28 cellular contexts compared by ENCODE assay signal in the genomic region with DNA sequence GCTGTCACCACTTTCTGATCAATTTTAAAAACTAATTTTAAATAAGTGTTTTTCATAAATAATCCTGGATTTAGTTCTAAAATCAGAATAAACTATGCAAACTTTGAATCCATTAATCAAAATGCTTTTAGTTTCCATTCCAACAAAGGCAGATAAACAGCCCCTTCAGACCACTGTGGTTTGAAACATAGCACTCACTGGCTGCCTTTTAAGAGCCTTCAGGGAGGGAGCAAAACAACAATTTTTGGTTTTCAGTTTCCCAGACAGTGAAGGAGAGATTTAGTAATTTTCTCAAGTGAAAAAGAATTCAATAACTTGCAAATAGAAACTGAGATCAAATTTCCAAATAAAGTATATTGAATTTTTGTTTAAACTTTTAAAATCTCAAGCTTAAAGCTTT. TPM values are rescaled to one million over a fixed set of nuclear protein-coding genes. Genes with fewer than 3 reads are reported as not detected.
DNase-seq lines count a peak whose midpoint lies in the region; ATAC-seq and TF ChIP-seq lines count a peak whose summit lies in the region.
"Had no signal": no experiment of that assay in that cellular context is flagged by ENCODE, and none has a peak within 500 bp of the region (broad histone marks: within the 10 kb centered on the region; RNA-seq: fewer than 3 reads in every experiment).

No MANE protein-coding gene starts in this region.

- no peak for TF ChIP-seq POLR2A in ovary (IDR thresholded peaks at IDR 0.05)

- peak overlapping the region; percentile 60 for H3K27ac Mint-ChIP-seq in nephron progenitor cell
- no peak overlapping the region for H3K27ac Mint-ChIP-seq in natural killer cell treated with Interleukin-12 subunit alpha and Interleukin-12 subunit beta and Interleukin-15 and Interleukin-18, amount 100 ng/mL, for 72 hours
- H3K27ac Mint-ChIP-seq: activated CD4-positive, alpha-beta memory T cell treated with anti-CD3 and anti-CD28 coated beads for 36 hours; activated naive CD4-positive, alpha-beta T cell treated with anti-CD3 and anti-CD28 coated beads, Interleukin-2, amount 50 U/mL, for 24 hours; activated T-helper 17 cell treated with anti-CD3 and anti-CD28 coated beads, Interleukin-2, amount 50 U/mL, for 72 hours; CD14-positive monocyte; progenitor cell of endocrine pancreas; T-helper 1 cell treated with Interleukin-12 subunit alpha and Interleukin-12 subunit beta and Interleukin-4 antibody, amounts not matched to agents 30 μg/mL and 1 μg/mL, for 36 hours had no signal

- H3K4me1 ChIP-seq in ovary (ENCODE audit: insufficient read depth): peaks cover 1% of the 10 kb centered on the region
- no peaks in the 10 kb centered on the region for H3K4me1 ChIP-seq in effector memory CD4-positive, alpha-beta T cell (ENCODE audit: control insufficient read depth, insufficient read depth, low read length, poor library complexity, severe bottlenecking)

- DNase-seq in GM12865 (ENCODE audit: low read depth) (peak; percentile 27), LHCN-M2 (ENCODE audit: low read depth) (peak; percentile 45), brain microvascular endothelial cell (no peak), nephron progenitor cell (no peak), ovary (no peak)
- no peak for DNase-seq in natural killer cell treated with Interleukin-12 subunit alpha and Interleukin-12 subunit beta and Interleukin-15 and Interleukin-18, amount 100 ng/mL, for 72 hours (ENCODE audit: low spot score)
- DNase-seq in effector memory CD4-positive, alpha-beta T cell: no peak
- DNase-seq: activated CD4-positive, alpha-beta memory T cell treated with anti-CD3 and anti-CD28 coated beads for 36 hours; activated CD8-positive, alpha-beta memory T cell treated with anti-CD3 and anti-CD28 coated beads, Interleukin-2, amount 50 U/mL, for 4 hours; dorsolateral prefrontal cortex; Kasumi-1; NCI-H187 treated with DMSO at 0.1 percent for 48 hours; NCI-H748 treated with DMSO at 0.1 percent for 48 hours; RPMI8226; stimulated activated CD4-positive, alpha-beta T cell treated with anti-CD3 and anti-CD28 coated beads, Interleukin-15, amount 100 ng/mL, for 24 hours; stimulated activated naive CD4-positive, alpha-beta T cell treated with Interleukin-2 at 50 U/mL for 16 hours had no signal

- peaks cover 51% of the 10 kb centered on the region for H3K4me1 Mint-ChIP-seq in nephron progenitor cell
- no peaks in the 10 kb centered on the region for H3K4me1 Mint-ChIP-seq in natural killer cell treated with Interleukin-12 subunit alpha and Interleukin-12 subunit beta and Interleukin-15 and Interleukin-18, amount 100 ng/mL, for 72 hours (ENCODE audit: low read depth in 2 of 2)
- H3K4me1 Mint-ChIP-seq: activated naive CD4-positive, alpha-beta T cell treated with anti-CD3 and anti-CD28 coated beads, Interleukin-2, amount 50 U/mL, for 24 hours; activated T-helper 17 cell treated with anti-CD3 and anti-CD28 coated beads, Interleukin-2, amount 50 U/mL, for 72 hours; CD14-positive monocyte; central memory CD8-positive, alpha-beta T cell had no signal

- H3K27me3 ChIP-seq in brain microvascular endothelial cell (replicated peaks): no peaks in the 10 kb centered on the region
- no peaks in the 10 kb centered on the region for H3K27me3 ChIP-seq in ovary
- no peaks in the 10 kb centered on the region for H3K27me3 ChIP-seq in effector memory CD4-positive, alpha-beta T cell (replicated peaks; ENCODE audit: control insufficient read depth, insufficient read depth, low read length, poor library complexity, severe bottlenecking)

- peak overlapping the region; percentile 98 for H3K27ac ChIP-seq in brain microvascular endothelial cell
- peak overlapping the region in 1 of 2 donors; percentile 42 for H3K27ac ChIP-seq in ovary
- H3K27ac ChIP-seq in effector memory CD4-positive, alpha-beta T cell (ENCODE audit: insufficient read depth, low read length, poor library complexity, severe bottlenecking): no peak overlapping the region
- H3K27ac ChIP-seq: dorsolateral prefrontal cortex, thoracic aorta had no signal

- no peak overlapping the region for H3K4me3 ChIP-seq in GM12865 (ENCODE audit: low read depth, low read length)
- H3K4me3 ChIP-seq in brain microvascular endothelial cell (ENCODE audit: low read depth, low read length): no peak overlapping the region
- no peak overlapping the region for H3K4me3 ChIP-seq in ovary
- H3K4me3 ChIP-seq in effector memory CD4-positive, alpha-beta T cell (ENCODE audit: insufficient read depth, low read depth, low read length, poor library complexity, severe bottlenecking): no peak overlapping the region
- H3K4me3 ChIP-seq: dorsolateral prefrontal cortex, thoracic aorta had no signal

- ATAC-seq in natural killer cell treated with Interleukin-12 subunit alpha and Interleukin-12 subunit beta and Interleukin-15 and Interleukin-18, amount 100 ng/mL, for 72 hours: no peak
- ATAC-seq: activated CD4-positive, CD25-positive, alpha-beta regulatory T cell treated with anti-CD3 and anti-CD28 coated beads, Interleukin-2, amount 50 U/mL, for 24 hours; activated T-helper 17 cell treated with anti-CD3 and anti-CD28 coated beads, Interleukin-2, amount 50 U/mL, for 72 hours; sciatic nerve had no signal

- intact Hi-C loops in ovary (cut with DNase I): loop anchor here in 3 of 4 donors (5.0 to 10.0 kb wide), 4 partner anchors 40 to 322 kb away; partner anchors contain the start of genes CDK15 (in 1 of the 3) and FZD7 (in 1 of the 3)

- H3K9me3 Mint-ChIP-seq in nephron progenitor cell: peaks cover 3% of the 10 kb centered on the region
- no peaks in the 10 kb centered on the region for H3K9me3 Mint-ChIP-seq in natural killer cell treated with Interleukin-12 subunit alpha and Interleukin-12 subunit beta and Interleukin-15 and Interleukin-18, amount 100 ng/mL, for 72 hours
- H3K9me3 Mint-ChIP-seq: activated CD4-positive, alpha-beta memory T cell treated with anti-CD3 and anti-CD28 coated beads for 36 hours; activated naive CD4-positive, alpha-beta T cell treated with anti-CD3 and anti-CD28 coated beads, Interleukin-2, amount 50 U/mL, for 24 hours; activated T-helper 17 cell treated with anti-CD3 and anti-CD28 coated beads, Interleukin-2, amount 50 U/mL, for 72 hours; CD14-positive monocyte; central memory CD8-positive, alpha-beta T cell; neural crest cell; T-helper 1 cell treated with Interleukin-12 subunit alpha and Interleukin-12 subunit beta and Interleukin-4 antibody, amounts not matched to agents 30 μg/mL and 1 μg/mL, for 36 hours had no signal

- no peak for TF ChIP-seq EP300 in ovary (IDR thresholded peaks at IDR 0.05)

- in situ Hi-C loops in brain microvascular endothelial cell (cut with HindIII; ENCODE audit: low pct_ligation_motif_present, low sequenced_read_pairs): no loop called here

- no peak for TF ChIP-seq CTCF in GM12865 (IDR thresholded peaks at IDR 0.05; ENCODE audit: insufficient read depth, low read depth, low read length, missing control alignments)
- TF ChIP-seq CTCF in brain microvascular endothelial cell (IDR thresholded peaks at IDR 0.05; ENCODE audit: low read depth, low read length, missing control alignments): no peak
- TF ChIP-seq CTCF in nephron progenitor cell (IDR thresholded peaks at IDR 0.05): no peak
- no peak for TF ChIP-seq CTCF in ovary (IDR thresholded peaks at IDR 0.05)

- no peak overlapping the region for H3K4me3 Mint-ChIP-seq in nephron progenitor cell
- H3K4me3 Mint-ChIP-seq in natural killer cell treated with Interleukin-12 subunit alpha and Interleukin-12 subunit beta and Interleukin-15 and Interleukin-18, amount 100 ng/mL, for 72 hours: no peak overlapping the region
- H3K4me3 Mint-ChIP-seq: activated CD4-positive, alpha-beta memory T cell treated with anti-CD3 and anti-CD28 coated beads for 36 hours; activated naive CD4-positive, alpha-beta T cell treated with anti-CD3 and anti-CD28 coated beads, Interleukin-2, amount 50 U/mL, for 24 hours; activated T-helper 17 cell treated with anti-CD3 and anti-CD28 coated beads, Interleukin-2, amount 50 U/mL, for 72 hours; CD14-positive monocyte; central memory CD8-positive, alpha-beta T cell; neural crest cell; T-helper 1 cell treated with Interleukin-12 subunit alpha and Interleukin-12 subunit beta and Interleukin-4 antibody, amounts not matched to agents 30 μg/mL and 1 μg/mL, for 36 hours had no signal

- H3K36me3 ChIP-seq in brain microvascular endothelial cell (replicated peaks): no peaks in the 10 kb centered on the region
- no peaks in the 10 kb centered on the region for H3K36me3 ChIP-seq in ovary
- no peaks in the 10 kb centered on the region for H3K36me3 ChIP-seq in effector memory CD4-positive, alpha-beta T cell (ENCODE audit: control insufficient read depth, insufficient read depth, low read length)
- H3K36me3 ChIP-seq: thoracic aorta had no signal

- no peaks in the 10 kb centered on the region for H3K9me3 ChIP-seq in ovary
- no peaks in the 10 kb centered on the region for H3K9me3 ChIP-seq in effector memory CD4-positive, alpha-beta T cell (ENCODE audit: control insufficient read depth, low read length)
- H3K9me3 ChIP-seq: thoracic aorta had no signal

- peaks cover 2% of the 10 kb centered on the region for H3K27me3 Mint-ChIP-seq in nephron progenitor cell (ENCODE audit: low read depth, poor library complexity)
- peaks cover 10 to 16% of the 10 kb centered on the region in 2 donors for H3K27me3 Mint-ChIP-seq in natural killer cell treated with Interleukin-12 subunit alpha and Interleukin-12 subunit beta and Interleukin-15 and Interleukin-18, amount 100 ng/mL, for 72 hours
- H3K27me3 Mint-ChIP-seq: progenitor cell of endocrine pancreas had no signal

- H3K36me3 Mint-ChIP-seq in nephron progenitor cell (ENCODE audit: low read depth): no peaks in the 10 kb centered on the region
- H3K36me3 Mint-ChIP-seq in natural killer cell treated with Interleukin-12 subunit alpha and Interleukin-12 subunit beta and Interleukin-15 and Interleukin-18, amount 100 ng/mL, for 72 hours: no peaks in the 10 kb centered on the region
- H3K36me3 Mint-ChIP-seq: activated CD4-positive, alpha-beta memory T cell treated with anti-CD3 and anti-CD28 coated beads for 36 hours; activated naive CD4-positive, alpha-beta T cell treated with anti-CD3 and anti-CD28 coated beads, Interleukin-2, amount 50 U/mL, for 24 hours; CD14-positive monocyte had no signal

RNA-seq across cellular contexts. Expression of gene CDK15, which starts 46.1 kb away (rescaled TPM):
- 45.2 and 47.9 TPM in 2 replicates for total RNA-seq in LHCN-M2 (2014; rRNA removed)
- polyA plus RNA-seq in LHCN-M2 (2012): 25.9 TPM
- total RNA-seq in natural killer cell treated with Interleukin-12 subunit alpha and Interleukin-12 subunit beta and Interleukin-15 and Interleukin-18, amount 100 ng/mL, for 72 hours: not detected
- 10 to 100 TPM in 1 of 7 donors, 1 to 10 TPM in 6; 4.2 to 14.9 (median 7.9) TPM for total RNA-seq in ovary
- polyA plus RNA-seq in ovary: 1 to 10 TPM; 3.7 to 4.8 TPM
- total RNA-seq: activated CD4-positive, alpha-beta memory T cell treated with anti-CD3 and anti-CD28 coated beads for 36 hours; activated T-helper 17 cell treated with anti-CD3 and anti-CD28 coated beads, Interleukin-2, amount 50 U/mL, for 72 hours; H1; mononuclear cell; neural crest cell had no signal
- polyA plus RNA-seq: CD14-positive monocyte had no signal

Comparison
In these comparisons a context has a peak if more than half of its experiments do, and no peak if none do; other contexts are left out.
1. DNase-seq: peak in GM12865 (single experiment) and LHCN-M2 (single experiment); none in brain microvascular endothelial cell (single experiment), nephron progenitor cell (single experiment), natural killer cell treated with Interleukin-12 subunit alpha and Interleukin-12 subunit beta and Interleukin-15 and Interleukin-18, amount 100 ng/mL, for 72 hours (single experiment), ovary (0 of 5) and effector memory CD4-positive, alpha-beta T cell (0 of 3).
2. RNA of gene CDK15, which starts 46.1 kb away (total RNA-seq): 45.2 to 47.9 TPM in LHCN-M2 and 4.2 to 14.9 TPM in ovary; not detected in natural killer cell treated with Interleukin-12 subunit alpha and Interleukin-12 subunit beta and Interleukin-15 and Interleukin-18, amount 100 ng/mL, for 72 hours; every median in the first group is over 4 times any median in the second.